In the genomic region with DNA sequence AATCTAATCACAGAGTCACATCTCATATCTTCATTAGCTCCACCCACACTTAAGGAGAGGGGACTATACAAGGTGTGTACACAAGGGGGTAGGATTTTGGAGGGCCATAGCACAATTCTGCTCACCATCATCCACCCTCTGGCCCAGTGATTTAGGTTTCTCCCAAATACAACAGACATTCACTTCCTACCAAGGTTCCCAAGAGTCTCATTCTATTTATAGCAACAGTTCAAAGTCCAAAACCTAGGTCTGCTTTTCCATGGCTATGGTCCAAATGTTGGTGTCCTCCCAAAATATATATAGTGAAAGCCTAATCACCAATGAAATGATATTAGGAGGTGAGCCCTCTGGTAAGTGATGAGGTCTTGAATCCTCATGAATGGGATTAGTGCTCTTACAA, we compare ENCODE assay signal across 32 cellular contexts.
"Had no signal": no experiment of that assay in that cellular context is flagged by ENCODE, and none has a peak within 500 bp of the region (broad histone marks: within the 10 kb centered on the region; RNA-seq: fewer than 3 reads in every experiment).

No MANE protein-coding gene starts in this region.

- H3K27me3 ChIP-seq: brain microvascular endothelial cell, esophagus muscularis mucosa had no signal

- ATAC-seq: activated CD4-positive, CD25-positive, alpha-beta regulatory T cell treated with anti-CD3 and anti-CD28 coated beads, Interleukin-2, amount 50 U/mL, for 24 hours; activated CD8-positive, alpha-beta T cell treated with anti-CD3 and anti-CD28 coated beads for 36 hours; activated T-cell treated with anti-CD3 and anti-CD28 coated beads, Interleukin-2, amount 50 U/mL, for 4 hours; activated T-helper 17 cell treated with anti-CD3 and anti-CD28 coated beads, Interleukin-2, amount 50 U/mL, for 72 hours; effector memory CD8-positive, alpha-beta T cell; gastroesophageal sphincter; T-helper 17 cell had no signal

- H3K27ac ChIP-seq: brain microvascular endothelial cell, esophagus muscularis mucosa, gastroesophageal sphincter, WERI-Rb-1 had no signal

- H3K4me3 ChIP-seq: esophagus muscularis mucosa, gastroesophageal sphincter had no signal

- H3K9me3 ChIP-seq: esophagus muscularis mucosa, gastroesophageal sphincter had no signal

- H3K36me3 ChIP-seq: brain microvascular endothelial cell, esophagus muscularis mucosa, gastroesophageal sphincter, WERI-Rb-1 had no signal

- DNase-seq: activated B cell treated with CpG ODN at 0.5 μM for 24 hours; activated CD4-positive, alpha-beta T cell treated with anti-CD3 and anti-CD28 coated beads for 48 hours; activated CD4-positive, alpha-beta T cell treated with anti-CD3 and anti-CD28 coated beads, Interleukin-2, amount 50 U/mL, for 1 hour; activated CD4-positive, alpha-beta T cell treated with anti-CD3 and anti-CD28 coated beads, Interleukin-2, amount 50 U/mL, for 48 hours; activated CD8-positive, alpha-beta memory T cell treated with anti-CD3 and anti-CD28 coated beads for 24 hours; activated CD8-positive, alpha-beta T cell treated with anti-CD3 and anti-CD28 coated beads for 36 hours; activated effector memory CD4-positive, alpha-beta T cell treated with Interleukin-2 at 50 U/mL for 16 hours; activated gamma-delta T cell treated with Interleukin-2 at 50 U/mL for 16 hours; activated naive CD4-positive, alpha-beta T cell treated with anti-CD3 and anti-CD28 coated beads, Interleukin-2, amount 50 U/mL, for 16 hours; activated naive CD4-positive, alpha-beta T cell treated with Interleukin-2 at 50 U/mL for 16 hours; activated T-cell treated with anti-CD3 and anti-CD28 coated beads, Interleukin-2, amount 50 U/mL, for 4 hours; amniotic stem cell; anterior cingulate cortex; brain microvascular endothelial cell; caudate nucleus; cortex of kidney; dermis blood vessel endothelial cell; effector CD4-positive, alpha-beta T cell; effector memory CD8-positive, alpha-beta T cell; erythroblast; foreskin melanocyte; T-helper 1 cell; T-helper 17 cell; T1000; WERI-Rb-1 had no signal

- FAIRE-seq: astrocyte, bronchial epithelial cell, colon had no signal

- H3K4me1 ChIP-seq: gastroesophageal sphincter had no signal
